Comparison of ENCODE assay signal across 8 cellular contexts in the genomic region with DNA sequence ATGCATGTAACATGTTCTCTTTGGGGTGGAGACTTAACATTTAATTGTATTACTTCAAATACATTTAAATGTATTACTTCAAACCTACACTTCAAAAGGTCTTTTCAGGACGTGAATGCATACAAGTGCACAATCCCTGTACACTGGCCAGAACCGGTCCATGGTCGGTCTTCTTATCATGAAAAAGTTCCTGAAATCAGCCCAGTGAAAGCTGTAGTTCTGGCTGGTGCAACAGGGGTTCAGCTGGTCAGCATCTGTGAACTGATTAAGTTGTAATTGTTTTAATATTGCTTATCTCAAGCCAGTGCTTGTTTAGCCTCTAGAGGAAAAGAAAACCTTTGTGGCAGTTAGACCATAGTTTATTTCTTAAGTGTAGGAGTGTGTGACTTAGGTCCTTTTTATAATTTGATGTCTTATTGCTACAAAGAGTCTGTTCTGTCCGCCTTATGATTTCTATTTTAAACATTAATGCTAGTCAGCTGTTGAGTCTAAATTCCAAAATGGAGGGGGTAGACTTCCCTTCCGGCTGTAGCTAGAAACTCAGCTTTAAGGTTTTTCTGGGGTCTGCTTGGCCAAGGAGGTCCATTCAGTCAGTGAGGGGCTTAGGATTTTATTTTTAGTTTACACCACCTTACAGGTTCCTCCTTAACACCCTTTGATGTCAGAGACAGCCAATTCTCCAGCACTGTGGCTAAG. TPM values are rescaled to one million over a fixed set of nuclear protein-coding genes. Genes with fewer than 3 reads are reported as not detected.
DNase-seq lines count a peak whose midpoint lies in the region; ATAC-seq and TF ChIP-seq lines count a peak whose summit lies in the region.

No MANE protein-coding gene starts in this region.

- peaks cover 30% of the 10 kb centered on the region for H3K4me1 Mint-ChIP-seq in osteocyte (ENCODE audit: unreplicated experiment)

- no peak overlapping the region for H3K27ac ChIP-seq in DND-41 (ENCODE audit: low read length)
- peak overlapping the region; percentile 48 for H3K27ac ChIP-seq in OCI-LY3 (ENCODE audit: low read length)

- peak overlapping the region in 1 of 2 experiments; percentile 69; a peak in 2 of 4 replicates for H3K4me3 ChIP-seq in DND-41 (ENCODE audit: low read depth in 1 of 2, low read length in 2 of 2)
- H3K4me3 ChIP-seq in OCI-LY3 (ENCODE audit: low read length), result peak overlapping the region; percentile 95
- H3K4me3 ChIP-seq in epithelial cell of proximal tubule (ENCODE audit: low read depth, low read length), result peak overlapping the region; percentile 64

- TF ChIP-seq CTCF in DND-41 (IDR thresholded peaks at IDR 0.05; ENCODE audit: borderline replicate concordance, extremely low read depth, low read length, poor library complexity, severe bottlenecking) (no peak), OCI-LY3 (IDR thresholded peaks at IDR 0.05; ENCODE audit: low read depth, low read length) (no peak), epithelial cell of proximal tubule (conservative IDR thresholded peaks at IDR 0.05; ENCODE audit: low read depth, low read length) (no peak), osteocyte (IDR thresholded peaks at IDR 0.05) (no peak)

- no peaks in the 10 kb centered on the region for H3K27me3 Mint-ChIP-seq in osteocyte (ENCODE audit: unreplicated experiment)

- peak overlapping the region; percentile 94 for H3K27ac Mint-ChIP-seq in osteocyte (ENCODE audit: unreplicated experiment)

- peak overlapping the region; percentile 84; the same call in 1 of the 2 replicates for H2AFZ ChIP-seq in DND-41 (ENCODE audit: low read depth, low read length)
- peak overlapping the region; percentile 84 for H2AFZ ChIP-seq in OCI-LY3 (ENCODE audit: low read depth, low read length)

- H3K27me3 ChIP-seq in DND-41 (ENCODE audit: insufficient read depth, low read length, poor library complexity) (peaks cover 51% of the 10 kb centered on the region), OCI-LY3 (ENCODE audit: low read depth, low read length) (peaks cover 8% of the 10 kb centered on the region)

- H4K20me1 ChIP-seq in DND-41 (ENCODE audit: insufficient read depth, low read length) (peaks cover 3% of the 10 kb centered on the region), OCI-LY3 (ENCODE audit: insufficient read depth, low read length) (no peaks in the 10 kb centered on the region)

- H3K4me1 ChIP-seq in DND-41 (ENCODE audit: insufficient read depth, low read length), result peaks cover 25% of the 10 kb centered on the region
- peaks cover 17% of the 10 kb centered on the region for H3K4me1 ChIP-seq in OCI-LY3 (ENCODE audit: low read length)

- H3K79me2 ChIP-seq in DND-41 (ENCODE audit: insufficient read depth, low read length), result no peaks in the 10 kb centered on the region
- H3K79me2 ChIP-seq in OCI-LY3 (ENCODE audit: low read length), result peaks cover 4% of the 10 kb centered on the region

- peak overlapping the region; percentile 42; the same call in 1 of the 2 replicates for H3K9ac ChIP-seq in DND-41 (ENCODE audit: low read depth, low read length)
- peak overlapping the region; percentile 91 for H3K9ac ChIP-seq in OCI-LY3 (ENCODE audit: low read length)

- H3K4me2 ChIP-seq in DND-41 (ENCODE audit: insufficient read depth, low read length) (peak overlapping the region; percentile 90), OCI-LY3 (ENCODE audit: low read length) (peak overlapping the region; percentile 94)

- H3K9me3 ChIP-seq in DND-41 (ENCODE audit: insufficient read depth, low read length, severe bottlenecking) (no peaks in the 10 kb centered on the region), OCI-LY3 (ENCODE audit: insufficient read depth, low read length) (no peaks in the 10 kb centered on the region)

- DNase-seq in DND-41 (no peak), epithelial cell of proximal tubule (ENCODE audit: low read depth) (no peak), osteocyte (ENCODE audit: extremely low spot score, unreplicated experiment) (no peak), NCI-H187 treated with DMSO at 0.1 percent for 48 hours (lab: John Stamatoyannopoulos, UW) (no peak)
- DNase-seq in stimulated activated CD4-positive, alpha-beta T cell treated with anti-CD3 and anti-CD28 coated beads, Interleukin-1b, Interleukin-23, amount 100 ng/mL, for 48 hours, result no peak

- no peak for ATAC-seq in DND-41 (ENCODE audit: insufficient read depth, low read depth)
- no peak for ATAC-seq in HG03280 (IDR thresholded peaks at IDR 0.05; ENCODE audit: unreplicated experiment)
- ATAC-seq in HG03135 (IDR thresholded peaks at IDR 0.05; ENCODE audit: unreplicated experiment), result no peak

- H3K4me3 Mint-ChIP-seq in osteocyte (ENCODE audit: unreplicated experiment), result peak overlapping the region; percentile 93

- H3K9me3 Mint-ChIP-seq in osteocyte (ENCODE audit: unreplicated experiment), result no peaks in the 10 kb centered on the region

- H3K36me3 ChIP-seq in DND-41 (ENCODE audit: insufficient read depth, low read length) (no peaks in the 10 kb centered on the region), OCI-LY3 (replicated peaks; ENCODE audit: low read depth, low read length) (no peaks in the 10 kb centered on the region)

- peaks cover 5% of the 10 kb centered on the region for H3K36me3 Mint-ChIP-seq in osteocyte (ENCODE audit: unreplicated experiment)

RNA-seq across cellular contexts. Expression of a gene that starts 0.8 kb away (rescaled TPM):
- total RNA-seq in epithelial cell of proximal tubule (2.5 and 5.1 TPM in 2 replicates), osteocyte (140 and 148 TPM in 2 replicates)

Comparison
In these comparisons a context has a peak if more than half of its experiments do, and no peak if none do; other contexts are left out.
1. RNA of a gene that starts 0.8 kb away (total RNA-seq): 140 to 148 TPM in osteocyte; 2.5 to 5.1 TPM in epithelial cell of proximal tubule; every median in the first group is over 10 times any median in the second.